Comparison of ENCODE assay signal across 15 cellular contexts in genomic region chr5:74241751-74242140, GRCh38.
DNase-seq lines count a peak whose midpoint lies in the region; ATAC-seq, FAIRE-seq and TF ChIP-seq lines count a peak whose summit lies in the region.
"Had no signal": no experiment of that assay in that cellular context is flagged by ENCODE, and none has a peak within 500 bp of the region (broad histone marks: within the 10 kb centered on the region; RNA-seq: fewer than 3 reads in every experiment).

No MANE protein-coding gene starts in this region.

- no peaks in the 10 kb centered on the region for H3K4me1 Mint-ChIP-seq in stimulated activated naive CD8-positive, alpha-beta T cell treated with anti-CD3 and anti-CD28 coated beads, Interleukin-15, amount 100 ng/mL, for 72 hours
- H3K4me1 Mint-ChIP-seq: stimulated activated naive B cell treated with anti-CD40 and anti-IgM and Interleukin-4, amounts not matched to agents 10 μg/mL and 1 μg/mL and 100 μg/mL, for 72 hours had no signal

- no peak overlapping the region for H3K27ac Mint-ChIP-seq in stimulated activated naive CD8-positive, alpha-beta T cell treated with anti-CD3 and anti-CD28 coated beads, Interleukin-15, amount 100 ng/mL, for 72 hours
- H3K27ac Mint-ChIP-seq: stimulated activated naive B cell treated with anti-CD40 and anti-IgM and Interleukin-4, amounts not matched to agents 10 μg/mL and 1 μg/mL and 100 μg/mL, for 72 hours had no signal

- 58 to 61% methylated on average over 2 of the region's 2 CpGs for WGBS in pancreas, 2 donors

- H3K9me3 Mint-ChIP-seq in stimulated activated naive CD8-positive, alpha-beta T cell treated with anti-CD3 and anti-CD28 coated beads, Interleukin-15, amount 100 ng/mL, for 72 hours: no peaks in the 10 kb centered on the region
- H3K9me3 Mint-ChIP-seq: stimulated activated naive B cell treated with anti-CD40 and anti-IgM and Interleukin-4, amounts not matched to agents 10 μg/mL and 1 μg/mL and 100 μg/mL, for 72 hours had no signal

- TF ChIP-seq CTCF in MM.1S (IDR thresholded peaks at IDR 0.05; ENCODE audit: low read length) (no peak), bronchial epithelial cell (IDR thresholded peaks at IDR 0.05; ENCODE audit: insufficient read depth, low read length, severe bottlenecking) (no peak), pancreas (IDR thresholded peaks at IDR 0.05) (no peak)

- DNase-seq in GM04504 (ENCODE audit: low read depth) (peak; percentile 24), MM.1S (peak; percentile 65), bronchial epithelial cell (ENCODE audit: low read depth) (peak; percentile 98), pancreas (no peak), NCI-H524 treated with DMSO at 0.1 percent for 48 hours (lab: John Stamatoyannopoulos, UW) (no peak), NCI-H2107 treated with DMSO at 0.1 percent for 48 hours (lab: John Stamatoyannopoulos, UW; ENCODE audit: unreplicated experiment) (no peak)
- no peak for DNase-seq in stimulated activated CD8-positive, alpha-beta memory T cell treated with anti-CD3 and anti-CD28 coated beads, Interleukin-4, amount 100 ng/mL, for 48 hours
- DNase-seq in stimulated activated naive CD8-positive, alpha-beta T cell treated with anti-CD3 and anti-CD28 coated beads, Interleukin-15, amount 100 ng/mL, for 72 hours: no peak
- DNase-seq: activated T-cell treated with anti-CD3 and anti-CD28 coated beads for 4 hours; amygdala; C1 segment of cervical spinal cord; effector CD8-positive, alpha-beta T cell; NCI-H2107; stimulated activated CD4-positive, alpha-beta T cell treated with anti-CD3 and anti-CD28 coated beads, Interleukin-2, amount 100 ng/mL, for 24 hours; stimulated activated naive B cell treated with anti-CD40 and anti-IgM and Interleukin-4, amounts not matched to agents 10 μg/mL and 1 μg/mL and 100 μg/mL, for 72 hours had no signal

- no peak overlapping the region for H2AFZ ChIP-seq in MM.1S (ENCODE audit: low read length)

- no peaks in the 10 kb centered on the region for H3K9me3 ChIP-seq in MM.1S (replicated peaks; ENCODE audit: insufficient read depth, low read length)
- H3K9me3 ChIP-seq in pancreas: no peaks in the 10 kb centered on the region

- no peaks in the 10 kb centered on the region for H4K20me1 ChIP-seq in MM.1S (ENCODE audit: insufficient read depth, low read length)

- H3K4me3 ChIP-seq in MM.1S (ENCODE audit: low read length) (no peak overlapping the region), bronchial epithelial cell (ENCODE audit: low read depth, low read length) (no peak overlapping the region), pancreas (no peak overlapping the region)

- H3K36me3 ChIP-seq in MM.1S (replicated peaks; ENCODE audit: insufficient read depth, low read length) (no peaks in the 10 kb centered on the region), bronchial epithelial cell (ENCODE audit: control insufficient read depth, insufficient read depth, low read length) (no peaks in the 10 kb centered on the region), pancreas (no peaks in the 10 kb centered on the region)

- no peaks in the 10 kb centered on the region for H3K9me2 ChIP-seq in MM.1S (replicated peaks; ENCODE audit: insufficient read depth, low read length)

- H3K27ac ChIP-seq in MM.1S (ENCODE audit: low read length) (no peak overlapping the region), pancreas (peak overlapping the region in 2 of 4 donors; percentile 38 to 56)

- intact Hi-C loops in pancreas (cut with DNase I): no loop called here

- H3K27me3 ChIP-seq in MM.1S (replicated peaks; ENCODE audit: insufficient read depth, low read length): no peaks in the 10 kb centered on the region
- no peaks in the 10 kb centered on the region for H3K27me3 ChIP-seq in bronchial epithelial cell (ENCODE audit: control insufficient read depth, insufficient read depth, low read length)
- H3K27me3 ChIP-seq in pancreas: no peaks in the 10 kb centered on the region

- no peaks in the 10 kb centered on the region for H3K79me2 ChIP-seq in MM.1S (ENCODE audit: low read length)

- no peaks in the 10 kb centered on the region for H3F3A ChIP-seq in MM.1S (ENCODE audit: insufficient read depth, low read length)

- H3K4me1 ChIP-seq in MM.1S (ENCODE audit: low read length) (peaks cover 18% of the 10 kb centered on the region), pancreas (peaks cover 5 to 35% (median 26%) of the 10 kb centered on the region in 3 donors)

- 0 out of 2 replicates have a peak overlapping the region, but pooled peaks have one; percentile 10 for H3K4me2 ChIP-seq in MM.1S (ENCODE audit: low read depth, low read length)

- no peak overlapping the region for H3K9ac ChIP-seq in MM.1S (ENCODE audit: low read length)

- peak in 3 of 4 donors; percentile 39 to 47 (median 40) for ATAC-seq in pancreas
- ATAC-seq in stimulated activated naive CD8-positive, alpha-beta T cell treated with anti-CD3 and anti-CD28 coated beads, Interleukin-15, amount 100 ng/mL, for 72 hours: no peak
- ATAC-seq: stimulated activated naive B cell treated with anti-CD40 and anti-IgM and Interleukin-4, amounts not matched to agents 10 μg/mL and 1 μg/mL and 100 μg/mL, for 72 hours had no signal

- no peak for FAIRE-seq in bronchial epithelial cell (lab: Jason Lieb, UNC)
- no peak for FAIRE-seq in pancreas (lab: Jason Lieb, UNC)

- peaks cover 15% of the 10 kb centered on the region for H3K27me3 Mint-ChIP-seq in stimulated activated naive CD8-positive, alpha-beta T cell treated with anti-CD3 and anti-CD28 coated beads, Interleukin-15, amount 100 ng/mL, for 72 hours

- H3K4me3 Mint-ChIP-seq in stimulated activated naive CD8-positive, alpha-beta T cell treated with anti-CD3 and anti-CD28 coated beads, Interleukin-15, amount 100 ng/mL, for 72 hours: no peak overlapping the region
- H3K4me3 Mint-ChIP-seq: stimulated activated naive B cell treated with anti-CD40 and anti-IgM and Interleukin-4, amounts not matched to agents 10 μg/mL and 1 μg/mL and 100 μg/mL, for 72 hours had no signal

Comparison
In these comparisons a context has a peak if more than half of its experiments do, and no peak if none do; other contexts are left out.
1. DNase-seq: peak in GM04504 (single experiment), MM.1S (single experiment) and bronchial epithelial cell (single experiment); none in pancreas (0 of 6), NCI-H524 treated with DMSO at 0.1 percent for 48 hours (single experiment), stimulated activated CD8-positive, alpha-beta memory T cell treated with anti-CD3 and anti-CD28 coated beads, Interleukin-4, amount 100 ng/mL, for 48 hours (single experiment), NCI-H2107 treated with DMSO at 0.1 percent for 48 hours (single experiment) and stimulated activated naive CD8-positive, alpha-beta T cell treated with anti-CD3 and anti-CD28 coated beads, Interleukin-15, amount 100 ng/mL, for 72 hours (0 of 2).